Comparison of ENCODE assay signal across 26 cellular contexts in the genomic region with DNA sequence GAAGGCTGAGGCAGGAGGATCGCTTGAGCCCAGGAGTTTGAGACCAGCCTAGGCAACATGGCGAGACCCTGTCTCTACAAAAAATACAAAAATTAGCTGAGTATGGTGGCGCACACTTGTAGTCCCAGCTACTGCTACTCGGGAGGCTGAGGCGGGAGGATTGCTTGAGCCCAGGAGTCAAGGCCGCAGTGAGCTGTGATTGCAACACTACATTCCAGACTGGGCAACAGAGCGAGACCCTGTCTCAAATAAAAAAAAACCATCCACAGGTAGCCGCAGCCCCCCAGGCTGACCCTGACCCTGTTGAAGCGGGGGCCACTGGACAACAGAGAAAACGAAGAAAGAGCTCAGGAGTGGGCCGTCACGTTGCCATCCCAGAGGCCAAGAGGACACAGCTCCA.
"Had no signal": no experiment of that assay in that cellular context is flagged by ENCODE, and none has a peak within 500 bp of the region (broad histone marks: within the 10 kb centered on the region; RNA-seq: fewer than 3 reads in every experiment).

No MANE protein-coding gene starts in this region.

- H3K9me3 Mint-ChIP-seq: activated naive CD4-positive, alpha-beta T cell treated with anti-CD3 and anti-CD28 coated beads, Interleukin-2, amount 50 U/mL, for 72 hours; activated T-cell treated with anti-CD3 and anti-CD28 coated beads, Interleukin-2, amount 50 U/mL, for 72 hours; central memory CD8-positive, alpha-beta T cell; natural killer cell; T-helper 2 cell treated with Interferon-gamma antibody and Interleukin-4, amounts not matched to agents 5 μg/mL and 100 μg/mL, for 36 hours had no signal

- H3K4me3 ChIP-seq: breast epithelium, lower lobe of right lung, prostate gland, testis, transverse colon had no signal

- FAIRE-seq: frontal cortex, islet of Langerhans had no signal

- H3K27ac Mint-ChIP-seq: activated T-cell treated with anti-CD3 and anti-CD28 coated beads, Interleukin-2, amount 50 U/mL, for 72 hours; natural killer cell; T-helper 2 cell treated with Interferon-gamma antibody and Interleukin-4, amounts not matched to agents 5 μg/mL and 100 μg/mL, for 36 hours had no signal

- ATAC-seq: activated naive CD4-positive, alpha-beta T cell treated with anti-CD3 and anti-CD28 coated beads, Interleukin-2, amount 50 U/mL, for 72 hours; activated T-cell treated with anti-CD3 and anti-CD28 coated beads, Interleukin-2, amount 50 U/mL, for 72 hours; left lung; lower lobe of right lung; natural killer cell; stimulated activated naive CD8-positive, alpha-beta T cell treated with anti-CD3 and anti-CD28 coated beads, Interleukin-15, Interleukin-2, amounts not matched to agents 100 U/mL and 50 U/mL, for 24 hours had no signal

- H3K27me3 ChIP-seq: breast epithelium, left lung, testis, transverse colon had no signal

- H3K9me3 ChIP-seq: breast epithelium, left lung, lower lobe of right lung, prostate gland, testis, transverse colon had no signal

- H3K27me3 Mint-ChIP-seq: central memory CD8-positive, alpha-beta T cell had no signal

- DNase-seq: activated CD4-positive, alpha-beta T cell treated with anti-CD3 and anti-CD28 coated beads for 4 hours; activated CD4-positive, alpha-beta T cell treated with anti-CD3 and anti-CD28 coated beads, Interleukin-2, amount 50 U/mL, for 4 hours; activated CD4-positive, CD25-positive, alpha-beta regulatory T cell; activated naive CD4-positive, alpha-beta T cell; activated T-cell treated with anti-CD3 and anti-CD28 coated beads for 4 hours; activated T-cell treated with anti-CD3 and anti-CD28 coated beads, Interleukin-2, amount 50 U/mL, for 72 hours; effector CD4-positive, alpha-beta T cell; left lung; lower lobe of right lung; mesendoderm; natural killer cell; retina; stimulated activated CD4-positive, alpha-beta T cell treated with anti-CD3 and anti-CD28 coated beads, Interleukin-15, amount 100 ng/mL, for 24 hours; stimulated activated CD4-positive, alpha-beta T cell treated with anti-CD3 and anti-CD28 coated beads, Interleukin-2, amount 100 ng/mL, for 24 hours; stimulated activated naive CD8-positive, alpha-beta T cell treated with anti-CD3 and anti-CD28 coated beads, Interleukin-15, Interleukin-2, amounts not matched to agents 100 U/mL and 50 U/mL, for 24 hours; T-helper 1 cell; testis; transverse colon had no signal

- H3K4me3 Mint-ChIP-seq: activated T-cell treated with anti-CD3 and anti-CD28 coated beads, Interleukin-2, amount 50 U/mL, for 72 hours; central memory CD8-positive, alpha-beta T cell; natural killer cell; T-helper 2 cell treated with Interferon-gamma antibody and Interleukin-4, amounts not matched to agents 5 μg/mL and 100 μg/mL, for 36 hours had no signal

- H3K36me3 ChIP-seq: breast epithelium, prostate gland, transverse colon had no signal

- H3K27ac ChIP-seq: epithelial cell of prostate, left lung, lower lobe of right lung, prostate gland, testis had no signal

- H3K36me3 Mint-ChIP-seq: activated naive CD4-positive, alpha-beta T cell treated with anti-CD3 and anti-CD28 coated beads, Interleukin-2, amount 50 U/mL, for 72 hours; natural killer cell had no signal
